ENCODE assay signal across 6 cellular contexts in the genomic region with DNA sequence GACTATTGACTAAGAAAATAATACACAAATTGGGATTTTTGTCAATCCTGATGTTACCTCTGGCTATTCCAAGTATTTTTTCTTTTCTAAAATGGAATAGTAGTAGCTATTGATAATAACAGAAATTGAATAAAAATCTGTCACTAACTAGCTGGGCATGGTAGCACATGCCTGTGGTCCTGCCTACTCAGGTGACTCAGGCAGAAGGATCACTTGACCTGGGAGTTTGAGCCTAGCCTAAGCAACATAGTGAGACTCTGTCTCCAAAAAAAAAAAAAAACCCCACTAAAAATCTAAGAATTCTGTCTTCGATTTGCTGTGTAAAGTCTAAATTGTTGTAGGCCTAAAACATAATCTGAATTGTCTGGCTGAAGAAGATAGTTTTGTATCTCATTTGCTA.
"Had no signal": no experiment of that assay in that cellular context is flagged by ENCODE, and none has a peak within 500 bp of the region (broad histone marks: within the 10 kb centered on the region; RNA-seq: fewer than 3 reads in every experiment).

No MANE protein-coding gene starts in this region.

- H3K4me2 ChIP-seq: GM23338 had no signal

- H3K4me3 ChIP-seq: GM23338 had no signal

- ATAC-seq: GM23338, HepG2 had no signal

- DNase-seq: H9, HCEC 1CT, KBM-7 had no signal

- H3K27ac ChIP-seq: HL-60 had no signal

- H2AFZ ChIP-seq: GM23338 had no signal
